ENCODE assay signal across 1 cellular context in the genomic region with DNA sequence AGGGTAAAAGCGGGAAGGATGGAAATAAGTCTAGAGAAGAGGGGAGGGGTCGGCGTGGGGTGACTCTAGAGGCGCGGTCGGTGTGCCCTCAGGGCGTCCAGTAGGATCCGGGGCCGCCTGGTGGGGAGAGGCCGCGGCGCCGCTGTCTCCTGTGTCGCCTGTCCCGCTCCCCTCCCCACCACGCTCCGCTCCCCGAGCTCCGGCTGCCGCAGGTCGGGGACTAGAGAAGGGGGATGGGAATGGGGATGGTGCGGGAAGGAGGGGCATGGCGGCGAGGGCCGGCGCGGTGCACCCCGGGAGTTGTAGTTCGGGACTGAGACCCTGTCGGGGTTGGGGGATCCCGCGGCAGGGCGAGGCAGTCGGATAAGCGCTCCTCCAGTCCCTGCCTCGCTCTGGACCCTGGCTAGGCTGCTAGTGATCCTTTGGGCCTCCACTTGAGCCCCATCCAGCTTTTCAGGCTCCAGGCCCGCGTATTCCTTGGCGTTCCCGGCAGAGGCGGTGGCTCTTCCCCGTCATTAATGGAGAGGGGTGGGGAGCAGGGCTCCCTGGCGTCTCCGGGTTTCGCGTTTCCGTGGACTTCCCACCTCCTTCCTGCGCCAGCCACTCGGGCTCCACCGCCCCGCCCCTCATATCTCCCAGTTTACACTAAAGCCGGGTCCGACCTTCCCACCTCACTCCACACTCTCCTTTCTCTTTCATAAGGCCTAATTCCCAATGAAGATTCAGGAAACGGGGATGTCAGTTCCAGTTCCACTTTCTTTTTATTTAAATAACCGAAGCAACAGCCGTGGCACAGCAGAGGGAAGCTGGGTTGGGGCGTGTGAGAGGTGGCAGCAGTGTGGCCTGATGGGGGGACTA.
TF ChIP-seq lines count a peak whose summit lies in the region.

A gene with protein sequence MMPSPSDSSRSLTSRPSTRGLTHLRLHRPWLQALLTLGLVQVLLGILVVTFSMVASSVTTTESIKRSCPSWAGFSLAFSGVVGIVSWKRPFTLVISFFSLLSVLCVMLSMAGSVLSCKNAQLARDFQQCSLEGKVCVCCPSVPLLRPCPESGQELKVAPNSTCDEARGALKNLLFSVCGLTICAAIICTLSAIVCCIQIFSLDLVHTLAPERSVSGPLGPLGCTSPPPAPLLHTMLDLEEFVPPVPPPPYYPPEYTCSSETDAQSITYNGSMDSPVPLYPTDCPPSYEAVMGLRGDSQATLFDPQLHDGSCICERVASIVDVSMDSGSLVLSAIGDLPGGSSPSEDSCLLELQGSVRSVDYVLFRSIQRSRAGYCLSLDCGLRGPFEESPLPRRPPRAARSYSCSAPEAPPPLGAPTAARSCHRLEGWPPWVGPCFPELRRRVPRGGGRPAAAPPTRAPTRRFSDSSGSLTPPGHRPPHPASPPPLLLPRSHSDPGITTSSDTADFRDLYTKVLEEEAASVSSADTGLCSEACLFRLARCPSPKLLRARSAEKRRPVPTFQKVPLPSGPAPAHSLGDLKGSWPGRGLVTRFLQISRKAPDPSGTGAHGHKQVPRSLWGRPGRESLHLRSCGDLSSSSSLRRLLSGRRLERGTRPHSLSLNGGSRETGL (minus strand): TSS at position 241 of the 858 bp plus-strand sequence. CDS start 606 bp downstream, outside the sequence.

TF ChIP-seq in HepG2, 621 proteins besides CTCF, POLR2A, EP300 and RAD21 (continued from another document and continues in another):
- no peak for TF ChIP-seq THAP9 (CRISPR knock-in tag; IDR thresholded peaks at IDR 0.05; ENCODE audit: borderline replicate concordance)
- TF ChIP-seq YEATS2 (CRISPR knock-in tag; IDR thresholded peaks at IDR 0.05; ENCODE audit: borderline replicate concordance), result peak; percentile 60; the same call in 1 of the 2 replicates
- TF ChIP-seq CEBPB (IDR thresholded peaks at IDR 0.05; ENCODE audit: borderline replicate concordance, low read depth, low read length), result no peak
- no peak for TF ChIP-seq ZNF333 (CRISPR knock-in tag; IDR thresholded peaks at IDR 0.05; ENCODE audit: borderline replicate concordance)
- 0 out of 2 replicates have a peak, but pooled peaks have one; percentile 60 for TF ChIP-seq AHR (CRISPR knock-in tag; IDR thresholded peaks at IDR 0.05)
- TF ChIP-seq ZNF773 (CRISPR knock-in tag; IDR thresholded peaks at IDR 0.05; ENCODE audit: borderline replicate concordance), result no peak
- no peak for TF ChIP-seq ZSCAN30 (CRISPR knock-in tag; IDR thresholded peaks at IDR 0.05)
- TF ChIP-seq ZNF136 (CRISPR knock-in tag; IDR thresholded peaks at IDR 0.05; ENCODE audit: low read depth), result no peak
- no peak for TF ChIP-seq ZNF691 (CRISPR knock-in tag; IDR thresholded peaks at IDR 0.05; ENCODE audit: borderline replicate concordance, low read depth)
- TF ChIP-seq AHDC1 (CRISPR knock-in tag; IDR thresholded peaks at IDR 0.05; ENCODE audit: borderline replicate concordance), result no peak
- TF ChIP-seq ZNF576 (CRISPR knock-in tag; IDR thresholded peaks at IDR 0.05), result no peak
- no peak for TF ChIP-seq IKZF1 (IDR thresholded peaks at IDR 0.05)
- no peak for TF ChIP-seq PHB2 (IDR thresholded peaks at IDR 0.05; ENCODE audit: partially characterized antibody)
- TF ChIP-seq SP1 (IDR thresholded peaks at IDR 0.05), result no peak
- peak; percentile 22; the same call in 1 of the 2 replicates for TF ChIP-seq SP1 (CRISPR knock-in tag; IDR thresholded peaks at IDR 0.05)
- TF ChIP-seq GATA4 (IDR thresholded peaks at IDR 0.05; ENCODE audit: borderline replicate concordance, low read depth), result no peak
- TF ChIP-seq ZNF883 (CRISPR knock-in tag; IDR thresholded peaks at IDR 0.05; ENCODE audit: not compliant biosample characterization), result no peak
- TF ChIP-seq ZNF275 (CRISPR knock-in tag; IDR thresholded peaks at IDR 0.05; ENCODE audit: borderline replicate concordance), result peak; percentile 50; the same call in 1 of the 2 replicates
- TF ChIP-seq, protein P1, sequence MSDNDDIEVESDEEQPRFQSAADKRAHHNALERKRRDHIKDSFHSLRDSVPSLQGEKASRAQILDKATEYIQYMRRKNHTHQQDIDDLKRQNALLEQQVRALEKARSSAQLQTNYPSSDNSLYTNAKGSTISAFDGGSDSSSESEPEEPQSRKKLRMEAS (IDR thresholded peaks at IDR 0.05), result peak; percentile 61; the same call in 1 of the 2 replicates
- TF ChIP-seq MTA1 (CRISPR knock-in tag; IDR thresholded peaks at IDR 0.05; ENCODE audit: borderline replicate concordance), result no peak
- peak; percentile 28; the same call in 1 of the 2 replicates for TF ChIP-seq HDAC2 (CRISPR knock-in tag; IDR thresholded peaks at IDR 0.05)
- peak; percentile 57; the same call in 1 of the 2 replicates for TF ChIP-seq ISL2 (CRISPR knock-in tag; IDR thresholded peaks at IDR 0.05)
- no peak for TF ChIP-seq GRHL1 (CRISPR knock-in tag; conservative IDR thresholded peaks at IDR 0.05)
- TF ChIP-seq FOXO4 (CRISPR knock-in tag; conservative IDR thresholded peaks at IDR 0.05), result no peak
- TF ChIP-seq ZNF644 (CRISPR knock-in tag; IDR thresholded peaks at IDR 0.05; ENCODE audit: low read depth), result no peak
- TF ChIP-seq GPBP1L1 (CRISPR knock-in tag; IDR thresholded peaks at IDR 0.05), result no peak
- TF ChIP-seq, protein P2, sequence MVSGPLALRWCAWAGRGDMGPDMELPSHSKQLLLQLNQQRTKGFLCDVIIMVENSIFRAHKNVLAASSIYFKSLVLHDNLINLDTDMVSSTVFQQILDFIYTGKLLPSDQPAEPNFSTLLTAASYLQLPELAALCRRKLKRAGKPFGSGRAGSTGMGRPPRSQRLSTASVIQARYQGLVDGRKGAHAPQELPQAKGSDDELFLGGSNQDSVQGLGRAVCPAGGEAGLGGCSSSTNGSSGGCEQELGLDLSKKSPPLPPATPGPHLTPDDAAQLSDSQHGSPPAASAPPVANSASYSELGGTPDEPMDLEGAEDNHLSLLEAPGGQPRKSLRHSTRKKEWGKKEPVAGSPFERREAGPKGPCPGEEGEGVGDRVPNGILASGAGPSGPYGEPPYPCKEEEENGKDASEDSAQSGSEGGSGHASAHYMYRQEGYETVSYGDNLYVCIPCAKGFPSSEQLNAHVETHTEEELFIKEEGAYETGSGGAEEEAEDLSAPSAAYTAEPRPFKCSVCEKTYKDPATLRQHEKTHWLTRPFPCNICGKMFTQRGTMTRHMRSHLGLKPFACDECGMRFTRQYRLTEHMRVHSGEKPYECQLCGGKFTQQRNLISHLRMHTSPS (CRISPR knock-in tag; IDR thresholded peaks at IDR 0.05; ENCODE audit: low read depth), result no peak
- TF ChIP-seq MAFF (IDR thresholded peaks at IDR 0.05; ENCODE audit: low read depth, low read length), result no peak
